16 cellular contexts compared by ENCODE assay signal in genomic region chr4:142530724-142531123, GRCh38.
DNase-seq lines count a peak whose midpoint lies in the region; ATAC-seq and TF ChIP-seq lines count a peak whose summit lies in the region.
"Had no signal": no experiment of that assay in that cellular context is flagged by ENCODE, and none has a peak within 500 bp of the region (broad histone marks: within the 10 kb centered on the region; RNA-seq: fewer than 3 reads in every experiment).

No MANE protein-coding gene starts in this region.

- H3K27me3 Mint-ChIP-seq in stimulated activated naive CD8-positive, alpha-beta T cell treated with anti-CD3 and anti-CD28 coated beads, Interleukin-15, amount 100 ng/mL, for 72 hours = no peaks in the 10 kb centered on the region
- H3K27me3 Mint-ChIP-seq in activated T-helper 17 cell treated with anti-CD3 and anti-CD28 coated beads, Interleukin-2, amount 50 U/mL, for 72 hours = no peaks in the 10 kb centered on the region
- H3K27me3 Mint-ChIP-seq in nephron progenitor cell (ENCODE audit: low read depth, poor library complexity) = no peaks in the 10 kb centered on the region

- peaks cover 8% of the 10 kb centered on the region for H3K4me1 Mint-ChIP-seq in stimulated activated naive CD8-positive, alpha-beta T cell treated with anti-CD3 and anti-CD28 coated beads, Interleukin-15, amount 100 ng/mL, for 72 hours
- peaks cover 14% of the 10 kb centered on the region for H3K4me1 Mint-ChIP-seq in activated T-helper 17 cell treated with anti-CD3 and anti-CD28 coated beads, Interleukin-2, amount 50 U/mL, for 72 hours
- H3K4me1 Mint-ChIP-seq in nephron progenitor cell = peaks cover 17% of the 10 kb centered on the region

- no peak overlapping the region for H3K27ac Mint-ChIP-seq in stimulated activated naive CD8-positive, alpha-beta T cell treated with anti-CD3 and anti-CD28 coated beads, Interleukin-15, amount 100 ng/mL, for 72 hours
- H3K27ac Mint-ChIP-seq in activated T-helper 17 cell treated with anti-CD3 and anti-CD28 coated beads, Interleukin-2, amount 50 U/mL, for 72 hours = no peak overlapping the region
- peak overlapping the region; percentile 14 for H3K27ac Mint-ChIP-seq in nephron progenitor cell
- H3K27ac Mint-ChIP-seq: CD8-positive, alpha-beta T cell; HFFc6 had no signal

- no peak for DNase-seq in stimulated activated naive CD8-positive, alpha-beta T cell treated with anti-CD3 and anti-CD28 coated beads, Interleukin-15, Interleukin-2, amounts not matched to agents 100 U/mL and 50 U/mL, for 24 hours
- DNase-seq in stimulated activated naive CD8-positive, alpha-beta T cell treated with anti-CD3 and anti-CD28 coated beads, Interleukin-15, amount 100 ng/mL, for 72 hours = no peak
- no peak for DNase-seq in nephron progenitor cell
- no peak for DNase-seq in T-helper 9 cell
- DNase-seq in T1000 (lab: John Stamatoyannopoulos, UW) = no peak
- DNase-seq in activated CD8-positive, alpha-beta memory T cell treated with anti-CD3 and anti-CD28 coated beads, Interleukin-2, amount 50 U/mL, for 48 hours = no peak
- DNase-seq: BE2C; CD8-positive, alpha-beta T cell; COR-L47; DMS153; DMS79 treated with DMSO at 0.1 percent for 48 hours; EL; HCEC 1CT; HFFc6 had no signal

- H3K4me3 Mint-ChIP-seq in stimulated activated naive CD8-positive, alpha-beta T cell treated with anti-CD3 and anti-CD28 coated beads, Interleukin-15, amount 100 ng/mL, for 72 hours = no peak overlapping the region
- no peak overlapping the region for H3K4me3 Mint-ChIP-seq in activated T-helper 17 cell treated with anti-CD3 and anti-CD28 coated beads, Interleukin-2, amount 50 U/mL, for 72 hours
- H3K4me3 Mint-ChIP-seq in nephron progenitor cell = no peak overlapping the region
- H3K4me3 Mint-ChIP-seq: CD8-positive, alpha-beta T cell; HFFc6 had no signal

- no peak for TF ChIP-seq CTCF in nephron progenitor cell (IDR thresholded peaks at IDR 0.05)

- ATAC-seq in stimulated activated naive CD8-positive, alpha-beta T cell treated with anti-CD3 and anti-CD28 coated beads, Interleukin-15, Interleukin-2, amounts not matched to agents 100 U/mL and 50 U/mL, for 24 hours = peak; percentile 19
- no peak for ATAC-seq in stimulated activated naive CD8-positive, alpha-beta T cell treated with anti-CD3 and anti-CD28 coated beads, Interleukin-15, amount 100 ng/mL, for 72 hours
- ATAC-seq in activated T-helper 17 cell treated with anti-CD3 and anti-CD28 coated beads, Interleukin-2, amount 50 U/mL, for 72 hours (replicated peaks) = peak; percentile 44
- ATAC-seq: A549; CD8-positive, alpha-beta T cell had no signal

- no peaks in the 10 kb centered on the region for H3K9me3 Mint-ChIP-seq in stimulated activated naive CD8-positive, alpha-beta T cell treated with anti-CD3 and anti-CD28 coated beads, Interleukin-15, amount 100 ng/mL, for 72 hours
- no peaks in the 10 kb centered on the region for H3K9me3 Mint-ChIP-seq in activated T-helper 17 cell treated with anti-CD3 and anti-CD28 coated beads, Interleukin-2, amount 50 U/mL, for 72 hours
- H3K9me3 Mint-ChIP-seq in nephron progenitor cell = peaks cover 8% of the 10 kb centered on the region
- H3K9me3 Mint-ChIP-seq: CD8-positive, alpha-beta T cell; HFFc6 had no signal

- H3K36me3 Mint-ChIP-seq in activated T-helper 17 cell treated with anti-CD3 and anti-CD28 coated beads, Interleukin-2, amount 50 U/mL, for 72 hours (ENCODE audit: low read depth) = no peaks in the 10 kb centered on the region
- H3K36me3 Mint-ChIP-seq in nephron progenitor cell (ENCODE audit: low read depth) = no peaks in the 10 kb centered on the region
- H3K36me3 Mint-ChIP-seq: CD8-positive, alpha-beta T cell had no signal
